2 cellular contexts compared by ENCODE assay signal in the genomic region with DNA sequence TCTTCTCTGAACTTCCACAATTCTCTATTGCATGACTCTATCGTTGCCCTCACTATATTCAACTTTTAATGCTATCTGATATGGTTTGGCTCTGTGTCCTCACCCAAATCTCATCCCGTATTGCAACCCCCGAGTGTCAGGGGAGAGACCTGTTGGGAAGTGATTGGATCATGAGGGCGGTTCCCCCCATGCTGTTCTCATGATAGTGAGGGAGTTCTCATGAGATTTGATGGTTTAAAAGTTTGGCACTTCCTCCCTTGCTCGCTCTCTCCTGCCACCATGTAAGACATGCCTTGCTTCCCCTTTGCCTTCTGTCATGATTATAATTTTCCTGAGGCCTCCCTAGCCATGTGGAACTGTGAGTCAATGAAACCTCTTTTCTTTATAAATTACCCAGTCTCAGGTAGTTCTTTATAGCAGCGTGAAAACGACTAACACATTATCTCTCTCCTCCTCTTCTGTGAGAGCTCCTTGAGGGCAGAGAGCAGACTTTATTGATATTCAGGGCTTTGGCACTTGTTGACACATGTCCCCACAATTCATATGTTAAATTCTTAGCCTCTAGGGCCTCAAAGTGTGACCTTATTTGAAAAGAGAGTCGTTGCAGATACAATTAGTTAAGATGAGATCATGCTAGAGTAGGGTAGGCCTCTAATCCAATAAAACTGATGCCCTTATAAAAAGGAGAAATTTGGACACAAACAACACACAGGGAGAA.
TF ChIP-seq lines count a peak whose summit lies in the region.

No MANE protein-coding gene starts in this region.

TF ChIP-seq in IMR-90, 13 proteins besides CTCF, POLR2A, EP300 and RAD21:
- TF ChIP-seq FOS (IDR thresholded peaks at IDR 0.05; ENCODE audit: low read depth, low read length) (no peak), SMC3 (IDR thresholded peaks at IDR 0.05; ENCODE audit: low read depth, low read length) (no peak), RCOR1 (IDR thresholded peaks at IDR 0.05; ENCODE audit: insufficient replicate concordance, low read length) (no peak), MAFK (IDR thresholded peaks at IDR 0.05; ENCODE audit: low read depth, low read length) (no peak)

TF ChIP-seq in K562, 482 proteins besides CTCF, POLR2A, EP300 and RAD21:
- TF ChIP-seq, protein P1, sequence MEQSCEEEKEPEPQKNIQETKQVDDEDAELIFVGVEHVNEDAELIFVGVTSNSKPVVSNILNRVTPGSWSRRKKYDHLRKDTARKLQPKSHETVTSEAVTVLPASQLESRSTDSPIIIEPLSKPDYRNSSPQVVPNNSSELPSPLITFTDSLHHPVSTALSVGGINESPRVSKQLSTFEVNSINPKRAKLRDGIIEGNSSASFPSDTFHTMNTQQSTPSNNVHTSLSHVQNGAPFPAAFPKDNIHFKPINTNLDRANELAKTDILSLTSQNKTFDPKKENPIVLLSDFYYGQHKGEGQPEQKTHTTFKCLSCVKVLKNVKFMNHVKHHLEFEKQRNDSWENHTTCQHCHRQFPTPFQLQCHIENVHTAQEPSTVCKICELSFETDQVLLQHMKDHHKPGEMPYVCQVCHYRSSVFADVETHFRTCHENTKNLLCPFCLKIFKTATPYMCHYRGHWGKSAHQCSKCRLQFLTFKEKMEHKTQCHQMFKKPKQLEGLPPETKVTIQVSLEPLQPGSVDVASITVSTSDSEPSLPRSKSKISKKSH (CRISPR knock-in tag; IDR thresholded peaks at IDR 0.05) = no peak
- TF ChIP-seq CHD2 (IDR thresholded peaks at IDR 0.05; ENCODE audit: low read depth, low read length) (peak; percentile 43; the same call in 1 of the 2 replicates), GATAD2A (IDR thresholded peaks at IDR 0.05) (0 out of 2 replicates have a peak, but pooled peaks have one; percentile 19), CBFA2T2 (conservative IDR thresholded peaks at IDR 0.05) (peak; percentile 41), CBFA2T3 (IDR thresholded peaks at IDR 0.05) (peak; percentile 72), GTF2F1 (IDR thresholded peaks at IDR 0.05; ENCODE audit: low read depth, low read length) (no peak), RCOR1 (IDR thresholded peaks at IDR 0.05; ENCODE audit: borderline replicate concordance in 1 of 2, low read depth in 2 of 2, low read length in 2 of 2) (peak in 1 of 2 experiments; percentile 57; a peak in 1 of 4 replicates), SPI1 (IDR thresholded peaks at IDR 0.05; ENCODE audit: borderline replicate concordance, low read depth, low read length) (peak; percentile 72; the same call in 1 of the 2 replicates), TAL1 (IDR thresholded peaks at IDR 0.05) (peak; percentile 35; the same call in 1 of the 2 replicates), ZBTB1 (CRISPR knock-in tag; IDR thresholded peaks at IDR 0.05; ENCODE audit: borderline replicate concordance, low read depth) (no peak), KDM1A (IDR thresholded peaks at IDR 0.05) (peak; percentile 6 to 29; a peak in 1 of 4 replicates), CXXC5 (CRISPR knock-in tag; IDR thresholded peaks at IDR 0.05) (peak; percentile 21; the same call in 1 of the 2 replicates), CC2D1A (IDR thresholded peaks at IDR 0.05) (0 out of 2 replicates have a peak, but pooled peaks have one; percentile 23), ZNF766 (CRISPR knock-in tag; conservative IDR thresholded peaks at IDR 0.05) (peak; percentile 52; the same call in 1 of the 2 replicates), GABPB2 (CRISPR knock-in tag; conservative IDR thresholded peaks at IDR 0.05) (no peak)
- TF ChIP-seq, protein P2, sequence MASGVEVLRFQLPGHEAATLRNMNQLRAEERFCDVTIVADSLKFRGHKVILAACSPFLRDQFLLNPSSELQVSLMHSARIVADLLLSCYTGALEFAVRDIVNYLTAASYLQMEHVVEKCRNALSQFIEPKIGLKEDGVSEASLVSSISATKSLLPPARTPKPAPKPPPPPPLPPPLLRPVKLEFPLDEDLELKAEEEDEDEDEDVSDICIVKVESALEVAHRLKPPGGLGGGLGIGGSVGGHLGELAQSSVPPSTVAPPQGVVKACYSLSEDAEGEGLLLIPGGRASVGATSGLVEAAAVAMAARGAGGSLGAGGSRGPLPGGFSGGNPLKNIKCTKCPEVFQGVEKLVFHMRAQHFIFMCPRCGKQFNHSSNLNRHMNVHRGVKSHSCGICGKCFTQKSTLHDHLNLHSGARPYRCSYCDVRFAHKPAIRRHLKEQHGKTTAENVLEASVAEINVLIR (CRISPR knock-in tag; IDR thresholded peaks at IDR 0.05) = 0 out of 2 replicates have a peak, but pooled peaks have one; percentile 29
- TF ChIP-seq, protein P3, sequence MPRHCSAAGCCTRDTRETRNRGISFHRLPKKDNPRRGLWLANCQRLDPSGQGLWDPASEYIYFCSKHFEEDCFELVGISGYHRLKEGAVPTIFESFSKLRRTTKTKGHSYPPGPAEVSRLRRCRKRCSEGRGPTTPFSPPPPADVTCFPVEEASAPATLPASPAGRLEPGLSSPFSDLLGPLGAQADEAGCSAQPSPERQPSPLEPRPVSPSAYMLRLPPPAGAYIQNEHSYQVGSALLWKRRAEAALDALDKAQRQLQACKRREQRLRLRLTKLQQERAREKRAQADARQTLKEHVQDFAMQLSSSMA (CRISPR knock-in tag; IDR thresholded peaks at IDR 0.05) = no peak
- TF ChIP-seq, protein P4, sequence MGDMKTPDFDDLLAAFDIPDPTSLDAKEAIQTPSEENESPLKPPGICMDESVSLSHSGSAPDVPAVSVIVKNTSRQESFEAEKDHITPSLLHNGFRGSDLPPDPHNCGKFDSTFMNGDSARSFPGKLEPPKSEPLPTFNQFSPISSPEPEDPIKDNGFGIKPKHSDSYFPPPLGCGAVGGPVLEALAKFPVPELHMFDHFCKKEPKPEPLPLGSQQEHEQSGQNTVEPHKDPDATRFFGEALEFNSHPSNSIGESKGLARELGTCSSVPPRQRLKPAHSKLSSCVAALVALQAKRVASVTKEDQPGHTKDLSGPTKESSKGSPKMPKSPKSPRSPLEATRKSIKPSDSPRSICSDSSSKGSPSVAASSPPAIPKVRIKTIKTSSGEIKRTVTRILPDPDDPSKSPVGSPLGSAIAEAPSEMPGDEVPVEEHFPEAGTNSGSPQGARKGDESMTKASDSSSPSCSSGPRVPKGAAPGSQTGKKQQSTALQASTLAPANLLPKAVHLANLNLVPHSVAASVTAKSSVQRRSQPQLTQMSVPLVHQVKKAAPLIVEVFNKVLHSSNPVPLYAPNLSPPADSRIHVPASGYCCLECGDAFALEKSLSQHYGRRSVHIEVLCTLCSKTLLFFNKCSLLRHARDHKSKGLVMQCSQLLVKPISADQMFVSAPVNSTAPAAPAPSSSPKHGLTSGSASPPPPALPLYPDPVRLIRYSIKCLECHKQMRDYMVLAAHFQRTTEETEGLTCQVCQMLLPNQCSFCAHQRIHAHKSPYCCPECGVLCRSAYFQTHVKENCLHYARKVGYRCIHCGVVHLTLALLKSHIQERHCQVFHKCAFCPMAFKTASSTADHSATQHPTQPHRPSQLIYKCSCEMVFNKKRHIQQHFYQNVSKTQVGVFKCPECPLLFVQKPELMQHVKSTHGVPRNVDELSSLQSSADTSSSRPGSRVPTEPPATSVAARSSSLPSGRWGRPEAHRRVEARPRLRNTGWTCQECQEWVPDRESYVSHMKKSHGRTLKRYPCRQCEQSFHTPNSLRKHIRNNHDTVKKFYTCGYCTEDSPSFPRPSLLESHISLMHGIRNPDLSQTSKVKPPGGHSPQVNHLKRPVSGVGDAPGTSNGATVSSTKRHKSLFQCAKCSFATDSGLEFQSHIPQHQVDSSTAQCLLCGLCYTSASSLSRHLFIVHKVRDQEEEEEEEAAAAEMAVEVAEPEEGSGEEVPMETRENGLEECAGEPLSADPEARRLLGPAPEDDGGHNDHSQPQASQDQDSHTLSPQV (IDR thresholded peaks at IDR 0.05) = 0 out of 2 replicates have a peak, but pooled peaks have one; percentile 19
- TF ChIP-seq, protein P5, sequence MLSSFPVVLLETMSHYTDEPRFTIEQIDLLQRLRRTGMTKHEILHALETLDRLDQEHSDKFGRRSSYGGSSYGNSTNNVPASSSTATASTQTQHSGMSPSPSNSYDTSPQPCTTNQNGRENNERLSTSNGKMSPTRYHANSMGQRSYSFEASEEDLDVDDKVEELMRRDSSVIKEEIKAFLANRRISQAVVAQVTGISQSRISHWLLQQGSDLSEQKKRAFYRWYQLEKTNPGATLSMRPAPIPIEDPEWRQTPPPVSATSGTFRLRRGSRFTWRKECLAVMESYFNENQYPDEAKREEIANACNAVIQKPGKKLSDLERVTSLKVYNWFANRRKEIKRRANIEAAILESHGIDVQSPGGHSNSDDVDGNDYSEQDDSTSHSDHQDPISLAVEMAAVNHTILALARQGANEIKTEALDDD (IDR thresholded peaks at IDR 0.05) = 0 out of 2 replicates have a peak, but pooled peaks have one; percentile 14
TF ChIP-seq in K562: peak in this region for 14.
